1 cellular context compared by ENCODE assay signal in genomic region chr7:6221340-6222319, GRCh38.
A peak's percentile ranks its signal among the peaks of the same experiment; 100 is the strongest.
TF ChIP-seq lines count a peak whose summit lies in the region.

No MANE protein-coding gene starts in this region.

TF ChIP-seq in K562, 482 proteins besides CTCF, POLR2A, EP300 and RAD21 (continued from another document and continues in another):
- no peak for TF ChIP-seq ARID4B (CRISPR knock-in tag; IDR thresholded peaks at IDR 0.05)
- TF ChIP-seq ILF3 (IDR thresholded peaks at IDR 0.05; ENCODE audit: borderline replicate concordance): no peak
- TF ChIP-seq TSHZ1 (CRISPR knock-in tag; IDR thresholded peaks at IDR 0.05): no peak
- peak; percentile 84 for TF ChIP-seq TEAD4 (IDR thresholded peaks at IDR 0.05; ENCODE audit: low read length)
- TF ChIP-seq TEAD4 (CRISPR knock-in tag; IDR thresholded peaks at IDR 0.05; ENCODE audit: borderline replicate concordance): no peak
- TF ChIP-seq ATF6 (CRISPR knock-in tag; IDR thresholded peaks at IDR 0.05): no peak
- TF ChIP-seq ELK3 (CRISPR knock-in tag; IDR thresholded peaks at IDR 0.05): no peak
- TF ChIP-seq ESRRB (CRISPR knock-in tag; IDR thresholded peaks at IDR 0.05; ENCODE audit: borderline replicate concordance): no peak
- no peak for TF ChIP-seq IRF2 (CRISPR knock-in tag; IDR thresholded peaks at IDR 0.05)
- no peak for TF ChIP-seq ZNF668 (CRISPR knock-in tag; IDR thresholded peaks at IDR 0.05)
- TF ChIP-seq E2F4 (CRISPR knock-in tag; IDR thresholded peaks at IDR 0.05; ENCODE audit: low read depth): no peak
- no peak for TF ChIP-seq MXD1 (CRISPR knock-in tag; IDR thresholded peaks at IDR 0.05; ENCODE audit: borderline replicate concordance, poor library complexity, severe bottlenecking)
- TF ChIP-seq ZNF511 (CRISPR knock-in tag; IDR thresholded peaks at IDR 0.05): no peak
- no peak for TF ChIP-seq ZNF324 (CRISPR knock-in tag; IDR thresholded peaks at IDR 0.05)
- TF ChIP-seq CGGBP1 (CRISPR knock-in tag; IDR thresholded peaks at IDR 0.05): no peak
- no peak for TF ChIP-seq BRD4 (IDR thresholded peaks at IDR 0.05)
- no peak for TF ChIP-seq ZNF778 (CRISPR knock-in tag; IDR thresholded peaks at IDR 0.05)
- no peak for TF ChIP-seq DLX4 (CRISPR knock-in tag; IDR thresholded peaks at IDR 0.05)
- peak; percentile 96 for TF ChIP-seq FOSL1 (tag; conservative IDR thresholded peaks at IDR 0.05)
- TF ChIP-seq RERE (CRISPR knock-in tag; IDR thresholded peaks at IDR 0.05; ENCODE audit: borderline replicate concordance): no peak
- TF ChIP-seq PTBP1 (IDR thresholded peaks at IDR 0.05; ENCODE audit: low read depth, low read length): no peak
- TF ChIP-seq SAFB (IDR thresholded peaks at IDR 0.05; ENCODE audit: borderline replicate concordance, low read depth, low read length): no peak
- TF ChIP-seq MBD2 (IDR thresholded peaks at IDR 0.05; ENCODE audit: borderline replicate concordance, low read depth): no peak
- no peak for TF ChIP-seq ZNF57 (CRISPR knock-in tag; IDR thresholded peaks at IDR 0.05)
